10 cellular contexts compared by ENCODE assay signal in the genomic region with DNA sequence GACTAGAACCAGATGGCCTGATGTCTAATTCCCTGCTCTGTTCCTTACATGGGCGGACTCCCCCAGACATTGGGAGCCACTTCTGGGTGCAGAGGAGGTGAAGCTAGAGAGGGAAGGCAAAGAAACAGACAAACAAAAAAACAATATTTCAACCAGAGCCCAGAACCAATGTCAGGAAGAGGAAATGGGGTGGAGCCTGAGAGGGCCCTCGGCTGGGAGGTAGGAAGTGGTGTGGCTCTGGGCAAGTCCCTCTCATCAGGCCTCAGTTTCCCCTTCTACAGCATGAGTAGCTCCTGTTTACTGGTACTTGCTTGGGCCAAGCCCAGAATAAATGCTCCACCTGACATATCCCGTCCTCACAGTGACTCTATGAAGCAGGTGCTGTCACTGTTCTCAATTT. TPM values are rescaled to one million over a fixed set of nuclear protein-coding genes. Genes with fewer than 3 reads are reported as not detected.
DNase-seq lines count a peak whose midpoint lies in the region; ATAC-seq and TF ChIP-seq lines count a peak whose summit lies in the region.
"Had no signal": no experiment of that assay in that cellular context is flagged by ENCODE, and none has a peak within 500 bp of the region (broad histone marks: within the 10 kb centered on the region; RNA-seq: fewer than 3 reads in every experiment).

No MANE protein-coding gene starts in this region.

- TF ChIP-seq POLR2A in vagina (IDR thresholded peaks at IDR 0.05) = no peak

- H3K4me3 Mint-ChIP-seq in natural killer cell = peak overlapping the region; percentile 80

- H3K27ac ChIP-seq in right atrium auricular region (peak overlapping the region; percentile 71 to 83), cingulate gyrus (ENCODE audit: low read depth, low read length) (peak overlapping the region; percentile 60), vagina (peak overlapping the region; percentile 46)
- H3K27ac ChIP-seq: VCaP had no signal

- no peaks in the 10 kb centered on the region for H3K9me3 ChIP-seq in right atrium auricular region
- no peaks in the 10 kb centered on the region for H3K9me3 ChIP-seq in vagina

- intact Hi-C loops in cardiac septum (cut with DNase I) = no loop called here
- intact Hi-C loops in natural killer cell (cut with micrococcal nuclease) = no loop called here
- intact Hi-C loops in vagina (cut with DNase I) = no loop called here

- no peak for DNase-seq in right atrium auricular region (ENCODE audit: low spot score)
- no peak for DNase-seq in cardiac septum (ENCODE audit: low spot score)
- DNase-seq in natural killer cell = no peak
- DNase-seq in vagina (ENCODE audit: extremely low spot score in 2 of 2) = no peak
- no peak for DNase-seq in NCI-H1436 (lab: John Stamatoyannopoulos, UW)
- DNase-seq in A172 (ENCODE audit: low spot score) = no peak
- no peak for DNase-seq in NCI-H345 (lab: John Stamatoyannopoulos, UW)

- H3K9me3 Mint-ChIP-seq in natural killer cell = no peaks in the 10 kb centered on the region

- H3K4me3 ChIP-seq in right atrium auricular region (peak overlapping the region in 1 of 2 donors; percentile 27), vagina (peak overlapping the region in 1 of 2 donors; percentile 8)

- no peak for TF ChIP-seq CTCF in right atrium auricular region (IDR thresholded peaks at IDR 0.05)
- TF ChIP-seq CTCF in natural killer cell (IDR thresholded peaks at IDR 0.05) = no peak
- no peak for TF ChIP-seq CTCF in vagina (IDR thresholded peaks at IDR 0.05)

- no peaks in the 10 kb centered on the region for H3K36me3 Mint-ChIP-seq in natural killer cell
- H3K36me3 Mint-ChIP-seq: brain had no signal

- H3K36me3 ChIP-seq in right atrium auricular region = no peaks in the 10 kb centered on the region
- no peaks in the 10 kb centered on the region for H3K36me3 ChIP-seq in vagina

- H3K4me1 Mint-ChIP-seq in natural killer cell = peaks cover 78 to 85% of the 10 kb centered on the region in 2 donors

- H3K27me3 Mint-ChIP-seq in natural killer cell (ENCODE audit: low read depth in 2 of 2) = no peaks in the 10 kb centered on the region

- H3K27me3 ChIP-seq in right atrium auricular region (no peaks in the 10 kb centered on the region), vagina (no peaks in the 10 kb centered on the region)

- peak overlapping the region; percentile 95 to 99 for H3K27ac Mint-ChIP-seq in natural killer cell

- H3K4me1 ChIP-seq in right atrium auricular region = peaks cover 0 to 66% of the 10 kb centered on the region in 2 donors
- peaks cover 29% of the 10 kb centered on the region for H3K4me1 ChIP-seq in vagina

- no peak for ATAC-seq in natural killer cell

RNA-seq across cellular contexts. Expression of gene SH2D3C, which starts 11.1 kb away (rescaled TPM):
- total RNA-seq in right atrium auricular region (10 to 100 TPM; 11.5 to 16.5 TPM), cardiac septum (16.0 TPM), natural killer cell (10 to 100 TPM; 42.8 to 86.8 (median 56.6) TPM), vagina (19.6 TPM)
- 1.7 and 2.1 TPM in 2 replicates for total RNA-seq in A172 (2014; rRNA removed; shearing (Covaris generic))

RNA-seq across cellular contexts. Expression of gene CDK9, which starts 18.4 kb away (rescaled TPM):
- total RNA-seq in right atrium auricular region (10 to 100 TPM; 37.2 to 53.3 TPM), cardiac septum (48.7 TPM), natural killer cell (100 to 1,000 TPM; 181 to 207 (median 188) TPM), vagina (66.3 TPM)
- 36.9 and 61.3 TPM in 2 replicates for total RNA-seq in A172 (2014; rRNA removed; shearing (Covaris generic))

RNA-seq across cellular contexts. Expression of gene TOR2A, which starts 32.3 kb away (rescaled TPM):
- total RNA-seq in right atrium auricular region (1 to 10 TPM; 3.9 to 7.0 TPM), cardiac septum (4.4 TPM), natural killer cell (10 to 100 TPM; 20.9 to 27.8 (median 23.7) TPM), vagina (12.3 TPM)
- total RNA-seq in A172 (2014; rRNA removed; shearing (Covaris generic)) = 12.7 and 16.3 TPM in 2 replicates

RNA-seq across cellular contexts. Expression of gene FPGS, which starts 35.3 kb away (rescaled TPM):
- 10 to 100 TPM; 43.9 to 47.0 TPM for total RNA-seq in right atrium auricular region
- 36.5 TPM for total RNA-seq in cardiac septum
- total RNA-seq in natural killer cell = 100 to 1,000 TPM in 2 of 3 donors, 10 to 100 TPM in 1; 99.1 to 108 (median 107) TPM
- 99.7 TPM for total RNA-seq in vagina
- total RNA-seq in A172 (2014; rRNA removed; shearing (Covaris generic)) = 146 and 147 TPM in 2 replicates

RNA-seq across cellular contexts. Expression of gene TTC16, which starts 51.5 kb away (rescaled TPM):
- total RNA-seq in right atrium auricular region (under 1 TPM; 0.11 to 0.16 TPM), cardiac septum (0.16 TPM), natural killer cell (10 to 100 TPM; 15.5 to 23.0 (median 21.5) TPM), vagina (0.25 TPM)
- 0.05 and 0.07 TPM in 2 replicates for total RNA-seq in A172 (2014; rRNA removed; shearing (Covaris generic))
